1 cellular context compared by ENCODE assay signal in the genomic region with DNA sequence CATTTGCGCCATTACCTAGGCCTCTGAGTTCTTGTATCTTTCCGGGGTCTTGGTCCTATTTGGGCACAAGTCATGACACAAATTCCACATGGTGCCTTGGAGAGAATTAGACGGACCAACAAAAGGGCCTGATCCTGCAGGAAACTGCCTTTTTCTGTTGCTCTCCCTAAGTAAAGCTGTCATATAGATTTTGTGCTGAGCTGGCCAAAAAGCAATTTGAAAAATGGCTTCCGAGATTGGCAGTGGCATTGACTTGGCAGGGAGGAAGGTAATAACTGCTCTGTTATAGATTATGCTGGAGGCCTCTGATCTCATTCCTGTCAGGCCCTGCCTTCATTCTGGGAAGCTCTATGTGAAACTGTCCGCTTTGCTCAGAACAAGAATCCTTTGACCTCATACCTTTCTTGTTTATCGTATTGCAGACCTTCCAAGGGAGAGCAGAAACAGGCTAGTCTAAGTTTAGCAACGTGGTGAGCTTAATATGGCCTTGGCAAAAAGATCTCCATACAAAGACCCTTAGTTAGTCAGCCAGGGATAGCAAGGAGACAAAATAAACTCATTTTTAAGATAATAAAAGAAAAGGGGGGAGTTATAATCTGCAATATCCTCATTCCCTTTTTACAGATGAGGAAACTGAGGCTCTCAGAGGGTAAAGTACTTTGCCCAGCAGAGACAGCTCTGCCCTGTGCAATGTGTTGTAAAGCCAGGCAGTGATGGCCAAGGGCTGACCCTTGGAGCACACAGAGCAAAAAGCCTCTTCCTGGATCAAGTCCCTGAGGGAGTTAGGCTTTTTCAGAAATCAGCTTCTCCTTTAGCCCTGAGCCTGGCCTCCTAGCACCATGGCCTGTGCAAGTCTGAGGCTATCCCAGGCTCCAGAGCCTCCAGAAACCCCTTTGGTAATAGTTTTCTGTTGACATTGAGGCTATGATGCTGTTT.
TF ChIP-seq lines count a peak whose summit lies in the region.

No MANE protein-coding gene starts in this region.

TF ChIP-seq in WTC11, 78 proteins besides CTCF, POLR2A, EP300 and RAD21 (continued from another document):
- TF ChIP-seq, protein P1, sequence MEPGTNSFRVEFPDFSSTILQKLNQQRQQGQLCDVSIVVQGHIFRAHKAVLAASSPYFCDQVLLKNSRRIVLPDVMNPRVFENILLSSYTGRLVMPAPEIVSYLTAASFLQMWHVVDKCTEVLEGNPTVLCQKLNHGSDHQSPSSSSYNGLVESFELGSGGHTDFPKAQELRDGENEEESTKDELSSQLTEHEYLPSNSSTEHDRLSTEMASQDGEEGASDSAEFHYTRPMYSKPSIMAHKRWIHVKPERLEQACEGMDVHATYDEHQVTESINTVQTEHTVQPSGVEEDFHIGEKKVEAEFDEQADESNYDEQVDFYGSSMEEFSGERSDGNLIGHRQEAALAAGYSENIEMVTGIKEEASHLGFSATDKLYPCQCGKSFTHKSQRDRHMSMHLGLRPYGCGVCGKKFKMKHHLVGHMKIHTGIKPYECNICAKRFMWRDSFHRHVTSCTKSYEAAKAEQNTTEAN (CRISPR knock-in tag; IDR thresholded peaks at IDR 0.05) = no peak
- TF ChIP-seq ZBTB21 (CRISPR knock-in tag; IDR thresholded peaks at IDR 0.05; ENCODE audit: borderline replicate concordance) (no peak), FOXJ3 (CRISPR knock-in tag; IDR thresholded peaks at IDR 0.05; ENCODE audit: borderline replicate concordance) (no peak), ZNF671 (CRISPR knock-in tag; IDR thresholded peaks at IDR 0.05) (no peak), NR3C1 (CRISPR knock-in tag; conservative IDR thresholded peaks at IDR 0.05; ENCODE audit: low read depth) (no peak), AFF4 (CRISPR knock-in tag; IDR thresholded peaks at IDR 0.05; ENCODE audit: borderline replicate concordance) (no peak), ZNF219 (CRISPR knock-in tag; IDR thresholded peaks at IDR 0.05; ENCODE audit: borderline replicate concordance) (no peak), ATF3 (CRISPR knock-in tag; conservative IDR thresholded peaks at IDR 0.05) (no peak), CREB1 (CRISPR knock-in tag; IDR thresholded peaks at IDR 0.05) (no peak), IRF2 (CRISPR knock-in tag; IDR thresholded peaks at IDR 0.05; ENCODE audit: borderline replicate concordance, low read depth) (no peak), E2F1 (CRISPR knock-in tag; IDR thresholded peaks at IDR 0.05) (no peak), FOXK1 (CRISPR knock-in tag; IDR thresholded peaks at IDR 0.05) (no peak), STAT6 (CRISPR knock-in tag; conservative IDR thresholded peaks at IDR 0.05; ENCODE audit: low read depth) (no peak)
- TF ChIP-seq, protein P2, sequence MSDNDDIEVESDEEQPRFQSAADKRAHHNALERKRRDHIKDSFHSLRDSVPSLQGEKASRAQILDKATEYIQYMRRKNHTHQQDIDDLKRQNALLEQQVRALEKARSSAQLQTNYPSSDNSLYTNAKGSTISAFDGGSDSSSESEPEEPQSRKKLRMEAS (CRISPR knock-in tag; IDR thresholded peaks at IDR 0.05) = no peak
TF ChIP-seq in WTC11: peak in this region for 0.
